Comparison of ENCODE assay signal across 8 cellular contexts in genomic region chr13:97435794-97436193, GRCh38. TPM values are rescaled to one million over a fixed set of nuclear protein-coding genes. Genes with fewer than 3 reads are reported as not detected.
DNase-seq lines count a peak whose midpoint lies in the region; ATAC-seq, FAIRE-seq and TF ChIP-seq lines count a peak whose summit lies in the region.

No MANE protein-coding gene starts in this region.

- H3K18ac ChIP-seq in mesenchymal stem cell (ENCODE audit: low read depth in 1 of 2, low read length in 2 of 2): no peak overlapping the region

- DNase-seq in AG04449 (ENCODE audit: low read depth, low spot score) (no peak), H7 (no peak), mesenchymal stem cell (no peak), NCI-H1930 (lab: John Stamatoyannopoulos, UW) (no peak), pancreas (no peak), RPMI8226 (no peak)
- DNase-seq in effector CD4-positive, alpha-beta T cell: no peak

- CTCF ChIA-PET in AG04449 (lab: Yijun Ruan, JAX): interaction anchor here (0.6 to 1.1 kb wide), 2 partner anchors 21 to 29 kb away, joined by 3 to 4 read pairs; no protein-coding TSS in a partner anchor

- no peak for ATAC-seq in pancreas

- H3K36me3 Mint-ChIP-seq in activated naive CD8-positive, alpha-beta T cell: peaks cover 6% of the 10 kb centered on the region

- TF ChIP-seq CTCF in AG04449 (IDR thresholded peaks at IDR 0.05; ENCODE audit: insufficient read depth, low read length, missing control alignments) (no peak), pancreas (IDR thresholded peaks at IDR 0.05) (no peak)

- peak overlapping the region; percentile 84 for H3K4me3 Mint-ChIP-seq in activated naive CD8-positive, alpha-beta T cell

- H2BK5ac ChIP-seq in mesenchymal stem cell (ENCODE audit: low read depth, low read length, poor library complexity, severe bottlenecking): no peak overlapping the region

- no peak overlapping the region for H2BK120ac ChIP-seq in mesenchymal stem cell (ENCODE audit: low read depth, low read length)

- peak overlapping the region; percentile 88 for H3K9ac ChIP-seq in mesenchymal stem cell (ENCODE audit: low read length)

- no peak overlapping the region for H3K27ac ChIP-seq in mesenchymal stem cell (ENCODE audit: low read length, poor library complexity, severe bottlenecking)
- H3K27ac ChIP-seq in pancreas: no peak overlapping the region

- H3K9me3 ChIP-seq in mesenchymal stem cell (ENCODE audit: control insufficient read depth, low read length) (no peaks in the 10 kb centered on the region), pancreas (no peaks in the 10 kb centered on the region)

- H3K4me3 ChIP-seq in AG04449 (ENCODE audit: low read depth, low read length) (peak overlapping the region; percentile 79), H7 (ENCODE audit: insufficient read depth, low read depth, low read length) (peak overlapping the region; percentile 12; the same call in 1 of the 2 replicates), mesenchymal stem cell (ENCODE audit: insufficient read depth in 1 of 2, low read depth in 1 of 2, low read length in 2 of 2) (peak overlapping the region in 1 of 2 experiments; percentile 85), pancreas (peak overlapping the region in 1 of 4 donors; percentile 78)

- H3K79me1 ChIP-seq in mesenchymal stem cell (replicated peaks; ENCODE audit: low read length, poor library complexity, severe bottlenecking): peaks cover 16% of the 10 kb centered on the region

- H3K27me3 ChIP-seq in H7 (ENCODE audit: control insufficient read depth, insufficient read depth, low read length) (no peaks in the 10 kb centered on the region), mesenchymal stem cell (ENCODE audit: control insufficient read depth in 1 of 2, insufficient read depth in 1 of 2, low read length in 2 of 2) (no peaks in the 10 kb centered on the region), pancreas (no peaks in the 10 kb centered on the region)

- H4K91ac ChIP-seq in mesenchymal stem cell (ENCODE audit: low read length): no peak overlapping the region

- intact Hi-C loops in pancreas (cut with DNase I): no loop called here

- FAIRE-seq in pancreas (lab: Jason Lieb, UNC): no peak

- no peaks in the 10 kb centered on the region for H3K27me3 Mint-ChIP-seq in activated naive CD8-positive, alpha-beta T cell

- no peak overlapping the region for H2AK5ac ChIP-seq in mesenchymal stem cell (ENCODE audit: low read length, severe bottlenecking)

- H3K9me3 Mint-ChIP-seq in activated naive CD8-positive, alpha-beta T cell (ENCODE audit: low read depth): no peaks in the 10 kb centered on the region

- peaks cover 33% of the 10 kb centered on the region for H3K4me1 Mint-ChIP-seq in activated naive CD8-positive, alpha-beta T cell (ENCODE audit: low read depth)

- H4K8ac ChIP-seq in mesenchymal stem cell (ENCODE audit: low read length): no peak overlapping the region

- H2BK12ac ChIP-seq in mesenchymal stem cell (ENCODE audit: low read length in 2 of 2): no peak overlapping the region

- no peak overlapping the region for H2BK15ac ChIP-seq in mesenchymal stem cell (ENCODE audit: low read depth, poor library complexity, severe bottlenecking)

- no peak overlapping the region for H3K4ac ChIP-seq in mesenchymal stem cell (ENCODE audit: low read depth in 1 of 2, low read length in 2 of 2)

- POLR2A ChIA-PET in AG04449 (lab: Yijun Ruan, JAX): no interaction called here

- H3K4me2 ChIP-seq in mesenchymal stem cell (ENCODE audit: low read length, poor library complexity, severe bottlenecking): peak overlapping the region; percentile 41

- 94% methylated on average over 4 of the region's 5 CpGs for WGBS in mesenchymal stem cell
- 54 to 66% methylated on average over 5 of the region's 5 CpGs for WGBS in pancreas, 2 donors

- no peaks in the 10 kb centered on the region; the same call in 1 of the 2 replicates for H3K36me3 ChIP-seq in H7 (replicated peaks; ENCODE audit: control insufficient read depth, insufficient read depth, low read length)
- peaks cover 0 to 11% of the 10 kb centered on the region in 2 experiments for H3K36me3 ChIP-seq in mesenchymal stem cell (ENCODE audit: control insufficient read depth in 1 of 2, insufficient read depth in 2 of 2, low read depth in 1 of 2, low read length in 2 of 2)
- no peaks in the 10 kb centered on the region for H3K36me3 ChIP-seq in pancreas

- H2AFZ ChIP-seq in mesenchymal stem cell (ENCODE audit: low read depth, low read length): no peak overlapping the region

- H3K14ac ChIP-seq in mesenchymal stem cell (ENCODE audit: low read length in 2 of 2): no peak overlapping the region

- H3K27ac Mint-ChIP-seq in activated naive CD8-positive, alpha-beta T cell: peak overlapping the region; percentile 9

- no peaks in the 10 kb centered on the region for H3K4me1 ChIP-seq in mesenchymal stem cell (ENCODE audit: control insufficient read depth, insufficient read depth, low read depth, low read length)
- H3K4me1 ChIP-seq in pancreas: peaks cover 0 to 9% (median 4%) of the 10 kb centered on the region in 3 donors

- H3K23ac ChIP-seq in mesenchymal stem cell (ENCODE audit: low read length in 2 of 2): no peak overlapping the region

RNA-seq across cellular contexts. Expression of gene RAP2A, which starts 1.8 kb away (rescaled TPM):
- 44.5 and 48.0 TPM in 2 replicates for total RNA-seq in H7 (2014; rRNA removed; shearing (Covaris generic))
- 15.2 TPM for polyA plus RNA-seq in mesenchymal stem cell (2013, experiment 1 of 2)
- 15.4 TPM for polyA plus RNA-seq in mesenchymal stem cell (2013, experiment 2 of 2)
- 10 to 100 TPM in 2 of 6 donors, 1 to 10 TPM in 4; 3.6 to 18.1 (median 6.3) TPM for total RNA-seq in pancreas
- 1 to 10 TPM; 1.7 to 3.0 TPM for polyA plus RNA-seq in pancreas
